In genomic region chr5:42985129-42986037, GRCh38 we compare ENCODE assay signal across 13 cellular contexts. TPM values are rescaled to one million over a fixed set of nuclear protein-coding genes. Genes with fewer than 3 reads are reported as not detected.
DNase-seq lines count a peak whose midpoint lies in the region; ATAC-seq and TF ChIP-seq lines count a peak whose summit lies in the region.
"Had no signal": no experiment of that assay in that cellular context is flagged by ENCODE, and none has a peak within 500 bp of the region (broad histone marks: within the 10 kb centered on the region; RNA-seq: fewer than 3 reads in every experiment).

No MANE protein-coding gene starts in this region.

- peak overlapping the region; percentile 21 for H3K9ac ChIP-seq in skeletal muscle satellite cell (ENCODE audit: low read depth, low read length)

- H3K4me1 ChIP-seq in esophagus squamous epithelium (peaks cover 0 to 40% (median 7%) of the 10 kb centered on the region in 3 donors), skeletal muscle satellite cell (ENCODE audit: control insufficient read depth, insufficient read depth, low read length) (peaks cover 22% of the 10 kb centered on the region)

- peaks cover 58% of the 10 kb centered on the region for H3K4me1 Mint-ChIP-seq in activated T-cell treated with anti-CD3 and anti-CD28 coated beads, Interleukin-2, amount 50 U/mL, for 24 hours (ENCODE audit: low read depth)
- peaks cover 53% of the 10 kb centered on the region for H3K4me1 Mint-ChIP-seq in activated T-cell treated with anti-CD3 and anti-CD28 coated beads, Interleukin-2, amount 50 U/mL, for 4 hours (ENCODE audit: low read depth)
- H3K4me1 Mint-ChIP-seq: endodermal cell had no signal

- DNase-seq in activated T-cell treated with anti-CD3 and anti-CD28 coated beads, Interleukin-2, amount 50 U/mL, for 24 hours, result no peak
- no peak for DNase-seq in activated T-cell treated with anti-CD3 and anti-CD28 coated beads, Interleukin-2, amount 50 U/mL, for 4 hours
- DNase-seq in RWPE1 (ENCODE audit: low spot score) (peak; percentile 68), esophagus squamous epithelium (lab: John Stamatoyannopoulos, UW) (no peak), NCI-H345 treated with DMSO at 0.1 percent for 48 hours (lab: John Stamatoyannopoulos, UW; ENCODE audit: unreplicated experiment) (no peak), H4 (ENCODE audit: low spot score) (no peak), OCI-M1 (lab: John Stamatoyannopoulos, UW) (no peak)
- DNase-seq: activated CD4-positive, alpha-beta T cell treated with anti-CD3 and anti-CD28 coated beads, Interleukin-2, amount 50 U/mL, for 4 hours; endodermal cell; Karpas-422; NCI-H345; stimulated activated naive B cell treated with anti-CD40 and anti-IgM and Interleukin-4, amounts not matched to agents 10 μg/mL and 1 μg/mL and 100 μg/mL, for 72 hours had no signal

- peaks cover 4% of the 10 kb centered on the region for H3K9me3 Mint-ChIP-seq in activated T-cell treated with anti-CD3 and anti-CD28 coated beads, Interleukin-2, amount 50 U/mL, for 24 hours
- no peaks in the 10 kb centered on the region for H3K9me3 Mint-ChIP-seq in activated T-cell treated with anti-CD3 and anti-CD28 coated beads, Interleukin-2, amount 50 U/mL, for 4 hours

- H3K27me3 ChIP-seq in esophagus squamous epithelium, result peaks cover 0 to 53% (median 0%) of the 10 kb centered on the region in 4 donors
- no peaks in the 10 kb centered on the region for H3K27me3 ChIP-seq in skeletal muscle satellite cell (ENCODE audit: control insufficient read depth, insufficient read depth, low read length)

- 81 to 85% methylated on average over 2 of the region's 2 CpGs for WGBS in esophagus squamous epithelium, 2 donors

- H3K9me3 ChIP-seq in esophagus squamous epithelium (no peaks in the 10 kb centered on the region), skeletal muscle satellite cell (replicated peaks; ENCODE audit: low read length) (no peaks in the 10 kb centered on the region)

- peak overlapping the region; percentile 28 for H3K27ac Mint-ChIP-seq in activated T-cell treated with anti-CD3 and anti-CD28 coated beads, Interleukin-2, amount 50 U/mL, for 24 hours
- H3K27ac Mint-ChIP-seq: endodermal cell had no signal

- TF ChIP-seq POLR2A in esophagus squamous epithelium (IDR thresholded peaks at IDR 0.05), result no peak

- no peak for ATAC-seq in activated T-cell treated with anti-CD3 and anti-CD28 coated beads, Interleukin-2, amount 50 U/mL, for 4 hours
- ATAC-seq: stimulated activated naive B cell treated with anti-CD40 and anti-IgM and Interleukin-4, amounts not matched to agents 10 μg/mL and 1 μg/mL and 100 μg/mL, for 72 hours had no signal

- H3K4me3 Mint-ChIP-seq in activated T-cell treated with anti-CD3 and anti-CD28 coated beads, Interleukin-2, amount 50 U/mL, for 24 hours, result no peak overlapping the region
- no peak overlapping the region for H3K4me3 Mint-ChIP-seq in activated T-cell treated with anti-CD3 and anti-CD28 coated beads, Interleukin-2, amount 50 U/mL, for 4 hours
- H3K4me3 Mint-ChIP-seq: endodermal cell; stimulated activated naive B cell treated with anti-CD40 and anti-IgM and Interleukin-4, amounts not matched to agents 10 μg/mL and 1 μg/mL and 100 μg/mL, for 72 hours had no signal

- H3K36me3 ChIP-seq in esophagus squamous epithelium, result no peaks in the 10 kb centered on the region
- no peaks in the 10 kb centered on the region for H3K36me3 ChIP-seq in skeletal muscle satellite cell (ENCODE audit: insufficient read depth, low read length)

- H3K27me3 Mint-ChIP-seq in activated T-cell treated with anti-CD3 and anti-CD28 coated beads, Interleukin-2, amount 50 U/mL, for 24 hours, result no peaks in the 10 kb centered on the region
- H3K27me3 Mint-ChIP-seq in activated T-cell treated with anti-CD3 and anti-CD28 coated beads, Interleukin-2, amount 50 U/mL, for 4 hours (ENCODE audit: low read depth), result no peaks in the 10 kb centered on the region
- H3K27me3 Mint-ChIP-seq: stimulated activated naive B cell treated with anti-CD40 and anti-IgM and Interleukin-4, amounts not matched to agents 10 μg/mL and 1 μg/mL and 100 μg/mL, for 72 hours had no signal

- no peak overlapping the region for H3K27ac ChIP-seq in RWPE1
- H3K27ac ChIP-seq in esophagus squamous epithelium, result peak overlapping the region; percentile 34 to 60 (median 52)

- intact Hi-C loops in esophagus squamous epithelium (cut with DNase I), result no loop called here

- peak overlapping the region; percentile 33 for H3K4me2 ChIP-seq in skeletal muscle satellite cell (ENCODE audit: low read length)

- H3K36me3 Mint-ChIP-seq in activated T-cell treated with anti-CD3 and anti-CD28 coated beads, Interleukin-2, amount 50 U/mL, for 24 hours (ENCODE audit: low read depth), result peaks cover 49% of the 10 kb centered on the region
- H3K36me3 Mint-ChIP-seq in activated T-cell treated with anti-CD3 and anti-CD28 coated beads, Interleukin-2, amount 50 U/mL, for 4 hours (ENCODE audit: insufficient read depth), result peaks cover 8% of the 10 kb centered on the region

- TF ChIP-seq CTCF in RWPE1 (conservative IDR thresholded peaks at IDR 0.05; ENCODE audit: low read depth), result no peak
- TF ChIP-seq CTCF in esophagus squamous epithelium (IDR thresholded peaks at IDR 0.05), result no peak

- POLR2A ChIA-PET in RWPE1 (lab: Yijun Ruan, JAX; ENCODE audit: low non-redundant PET), result interaction anchor here (1.1 kb wide), 1 partner anchor 8 kb away, joined by 7 read pairs; no protein-coding TSS in a partner anchor

- CTCF ChIA-PET in RWPE1 (lab: Yijun Ruan, JAX), result no interaction called here

- H3K4me3 ChIP-seq in esophagus squamous epithelium (no peak overlapping the region), skeletal muscle satellite cell (ENCODE audit: low read length) (no peak overlapping the region)

RNA-seq across cellular contexts. Expression of gene ANXA2R, which starts 54.7 kb away (rescaled TPM):
- 1 to 10 TPM; 2.6 to 4.0 (median 3.5) TPM for total RNA-seq in activated T-cell treated with anti-CD3 and anti-CD28 coated beads, Interleukin-2, amount 50 U/mL, for 4 hours
- 1 to 10 TPM in 2 of 4 donors, under 1 TPM in 2; 0.57 to 2.5 (median 1.6) TPM for total RNA-seq in esophagus squamous epithelium
- total RNA-seq in skeletal muscle satellite cell (2012; rRNA removed), result 2.0 TPM in 2 replicates
- total RNA-seq in H4 (2014; rRNA removed; shearing (Covaris generic)), result 4.5 TPM in 2 replicates
